13 cellular contexts compared by ENCODE assay signal in genomic region chr6:126721581-126722145, GRCh38.
DNase-seq lines count a peak whose midpoint lies in the region; ATAC-seq and TF ChIP-seq lines count a peak whose summit lies in the region.
"Had no signal": no experiment of that assay in that cellular context is flagged by ENCODE, and none has a peak within 500 bp of the region (broad histone marks: within the 10 kb centered on the region; RNA-seq: fewer than 3 reads in every experiment).

No MANE protein-coding gene starts in this region.

- no peak overlapping the region for H2AK5ac ChIP-seq in IMR-90 (ENCODE audit: low read depth, low read length)

- H4K20me1 ChIP-seq in IMR-90 (ENCODE audit: insufficient read depth, low read length), result no peaks in the 10 kb centered on the region

- TF ChIP-seq RAD21 in IMR-90 (IDR thresholded peaks at IDR 0.05; ENCODE audit: low read length), result no peak

- H2AFZ ChIP-seq in IMR-90 (replicated peaks; ENCODE audit: low read length, poor library complexity), result no peak overlapping the region

- peak overlapping the region; percentile 84; the same call in 1 of the 2 replicates for H3K14ac ChIP-seq in IMR-90 (replicated peaks; ENCODE audit: low read depth, low read length)

- H4K8ac ChIP-seq in IMR-90 (ENCODE audit: low read depth in 2 of 2, low read length in 2 of 2), result peak overlapping the region in 1 of 2 experiments; percentile 68; a peak in 1 of 4 replicates

- peak overlapping the region; percentile 87; the same call in 1 of the 3 replicates for H2BK15ac ChIP-seq in IMR-90 (ENCODE audit: low read depth, low read length)

- in situ Hi-C loops in IMR-90 (cut with MboI; ENCODE audit: low sequenced_read_pairs), result no loop called here

- 0 out of 2 replicates have a peak overlapping the region, but pooled peaks have one; percentile 61 for H3K4ac ChIP-seq in IMR-90 (ENCODE audit: low read depth, low read length)

- peak; percentile 74 for ATAC-seq in IMR-90 (ENCODE audit: low read depth)
- no peak for ATAC-seq in HG03139 (IDR thresholded peaks at IDR 0.05; ENCODE audit: unreplicated experiment)
- no peak for ATAC-seq in GM19328 (IDR thresholded peaks at IDR 0.05; ENCODE audit: unreplicated experiment)
- ATAC-seq: K562; naive thymus-derived CD8-positive, alpha-beta T cell had no signal

- H3K27me3 ChIP-seq in IMR-90 (ENCODE audit: control insufficient read depth, insufficient read depth, low read length) (no peaks in the 10 kb centered on the region), BE2C (no peaks in the 10 kb centered on the region)

- H3K36me3 ChIP-seq in IMR-90 (ENCODE audit: control insufficient read depth, insufficient read depth, low read length) (no peaks in the 10 kb centered on the region), BE2C (no peaks in the 10 kb centered on the region)

- no peak for TF ChIP-seq POLR2A in IMR-90 (IDR thresholded peaks at IDR 0.05; ENCODE audit: low read depth, low read length)

- no peak for TF ChIP-seq CTCF in AG09319 (IDR thresholded peaks at IDR 0.05; ENCODE audit: low read depth, low read length)
- TF ChIP-seq CTCF in IMR-90 (conservative IDR thresholded peaks at IDR 0.05; ENCODE audit: low read depth, low read length), result no peak
- no peak for TF ChIP-seq CTCF in cardiac fibroblast (IDR thresholded peaks at IDR 0.05; ENCODE audit: low read depth, low read length)
- no peak for TF ChIP-seq CTCF in BE2C (IDR thresholded peaks at IDR 0.05; ENCODE audit: low read depth, low read length)

- peak overlapping the region; percentile 90 for H2BK120ac ChIP-seq in IMR-90 (ENCODE audit: low read depth, low read length)

- peak overlapping the region; percentile 74 for H2BK20ac ChIP-seq in IMR-90 (ENCODE audit: low read depth, low read length)

- H3K79me1 ChIP-seq in IMR-90 (ENCODE audit: low read depth in 1 of 2, low read length in 2 of 2), result no peaks in the 10 kb centered on the region

- H3K4me3 ChIP-seq in IMR-90 (ENCODE audit: insufficient read depth, low read depth, low read length) (no peak overlapping the region), cardiac fibroblast (replicated peaks in 1 of 2; ENCODE audit: low read depth in 2 of 2, low read length in 2 of 2) (no peak overlapping the region), BE2C (ENCODE audit: low read depth, low read length) (no peak overlapping the region)
- H3K4me3 ChIP-seq: K562 had no signal

- no CpG with 5 or more reads among the region's 1 CpG for WGBS in IMR-90 (ENCODE audit: extremely low coverage in 2 of 2, insufficient read length in 1 of 2), 2 experiments

- H3K9me3 ChIP-seq in IMR-90 (ENCODE audit: control insufficient read depth, insufficient read depth, low read length) (no peaks in the 10 kb centered on the region), BE2C (no peaks in the 10 kb centered on the region; the same call in 1 of the 2 replicates)

- H4K5ac ChIP-seq in IMR-90 (ENCODE audit: low read depth, low read length), result no peak overlapping the region; the same call in 1 of the 2 replicates

- H4K91ac ChIP-seq in IMR-90 (ENCODE audit: insufficient read depth, low read depth, low read length), result 0 out of 2 replicates have a peak overlapping the region, but pooled peaks have one; percentile 33

- peak overlapping the region; percentile 62; the same call in 1 of the 2 replicates for H3K18ac ChIP-seq in IMR-90 (ENCODE audit: low read depth, low read length)

- peak overlapping the region; percentile 85; the same call in 1 of the 2 replicates for H3K23ac ChIP-seq in IMR-90 (ENCODE audit: low read depth, low read length)

- peak overlapping the region; percentile 39; the same call in 1 of the 2 replicates for H3K4me2 ChIP-seq in IMR-90 (ENCODE audit: low read depth, low read length)

- no peaks in the 10 kb centered on the region; the same call in 1 of the 2 replicates for H3K9me1 ChIP-seq in IMR-90 (ENCODE audit: insufficient read depth, low read length)

- CTCF ChIA-PET in IMR-90 (lab: Yijun Ruan, JAX), result interaction anchor here (0.6 kb wide), 1 partner anchor 379 kb away, joined by 6 read pairs; no protein-coding TSS in a partner anchor

- no peak overlapping the region for H3K56ac ChIP-seq in IMR-90 (ENCODE audit: extremely low read depth, insufficient read depth, low read length)

- intact Hi-C loops in IMR-90 (cut with micrococcal nuclease), result no loop called here

- no peak overlapping the region for H2AK9ac ChIP-seq in IMR-90 (replicated peaks; ENCODE audit: low read depth, low read length, poor library complexity)

- no TSS peak for BruUV-seq in IMR-90 (replicated peaks; lab: Mats Ljungman, UMichigan)

- H3K9ac ChIP-seq in IMR-90 (ENCODE audit: low read depth, low read length), result no peak overlapping the region

- no peak overlapping the region for H3K27ac ChIP-seq in IMR-90 (ENCODE audit: insufficient read depth, low read length)

- H3K4me1 ChIP-seq in IMR-90 (ENCODE audit: control insufficient read depth, insufficient read depth, low read length), result peaks cover 4% of the 10 kb centered on the region; the same call in 1 of the 2 replicates
- H3K4me1 ChIP-seq in BE2C, result no peaks in the 10 kb centered on the region

- H2BK5ac ChIP-seq in IMR-90 (ENCODE audit: low read depth, low read length, poor library complexity, severe bottlenecking), result peak overlapping the region; percentile 95

- dilution Hi-C loops in IMR-90 (cut with HindIII; ENCODE audit: low sequenced_read_pairs, unreplicated experiment), result no loop called here

- DNase-seq in AG09319 (ENCODE audit: extremely low read depth, low read depth) (peak; percentile 37), IMR-90 (peak; percentile 95), cardiac fibroblast (ENCODE audit: low read depth in 2 of 2) (peak; percentile 77 to 95), kidney tubule cell (ENCODE audit: low spot score) (peak; percentile 95), BE2C (no peak)
- no peak for DNase-seq in activated naive CD4-positive, alpha-beta T cell (lab: John Stamatoyannopoulos, UW)
- DNase-seq: immature natural killer cell; naive thymus-derived CD8-positive, alpha-beta T cell; NCI-H187; small intestine had no signal

- POLR2A ChIA-PET in IMR-90 (lab: Charles Lee; ENCODE audit: unreplicated experiment), result no interaction called here

TF ChIP-seq in IMR-90, 13 proteins besides CTCF, POLR2A, EP300 and RAD21:
- TF ChIP-seq RFX5 (IDR thresholded peaks at IDR 0.05; ENCODE audit: low read depth, low read length) (no peak), MAFK (IDR thresholded peaks at IDR 0.05; ENCODE audit: low read depth, low read length) (peak; percentile 10; the same call in 1 of the 2 replicates), FOS (IDR thresholded peaks at IDR 0.05; ENCODE audit: low read depth, low read length) (peak; percentile 35; the same call in 1 of the 2 replicates), BHLHE40 (IDR thresholded peaks at IDR 0.05; ENCODE audit: low read depth, low read length) (peak; percentile 57; the same call in 1 of the 2 replicates), RCOR1 (IDR thresholded peaks at IDR 0.05; ENCODE audit: insufficient replicate concordance, low read length) (no peak), CEBPB (IDR thresholded peaks at IDR 0.05; ENCODE audit: low read depth, low read length) (peak; percentile 44; the same call in 1 of the 2 replicates)

Comparison
In these comparisons a context has a peak if more than half of its experiments do, and no peak if none do; other contexts are left out.
1. DNase-seq: peak in AG09319 (single experiment), IMR-90 (single experiment), cardiac fibroblast (2 of 2) and kidney tubule cell (single experiment); none in activated naive CD4-positive, alpha-beta T cell (0 of 4) and BE2C (single experiment).